ENCODE assay signal across 28 cellular contexts in the genomic region with DNA sequence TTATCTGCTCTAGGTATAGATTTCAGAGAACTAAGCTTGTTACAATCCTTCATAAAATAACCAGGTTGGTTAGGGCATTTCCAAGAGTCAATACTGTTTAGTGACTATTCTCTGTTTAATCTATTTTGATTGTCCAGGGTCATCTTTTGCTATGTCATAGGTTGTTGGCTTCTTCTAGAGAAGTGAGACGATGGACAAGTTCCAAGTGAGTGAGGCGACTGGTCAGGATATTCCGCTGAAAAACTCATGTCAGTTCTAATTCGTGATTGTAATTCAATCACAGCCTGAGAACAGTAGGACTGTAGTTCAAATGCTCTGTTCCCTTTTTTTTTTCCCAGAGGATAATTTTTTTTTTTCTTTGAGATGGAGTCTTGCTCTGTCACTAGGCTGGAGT. TPM values are rescaled to one million over a fixed set of nuclear protein-coding genes. Genes with fewer than 3 reads are reported as not detected.
DNase-seq lines count a peak whose midpoint lies in the region; ATAC-seq and TF ChIP-seq lines count a peak whose summit lies in the region.
"Had no signal": no experiment of that assay in that cellular context is flagged by ENCODE, and none has a peak within 500 bp of the region (broad histone marks: within the 10 kb centered on the region; RNA-seq: fewer than 3 reads in every experiment).

No MANE protein-coding gene starts in this region.

- ATAC-seq in GM19324 (IDR thresholded peaks at IDR 0.05; ENCODE audit: low FRiP score, unreplicated experiment): no peak
- ATAC-seq: activated CD4-positive, CD25-positive, alpha-beta regulatory T cell treated with anti-CD3 and anti-CD28 coated beads, Interleukin-2, amount 50 U/mL, for 24 hours; activated CD8-positive, alpha-beta T cell treated with anti-CD3 and anti-CD28 coated beads for 36 hours; heart left ventricle; naive thymus-derived CD8-positive, alpha-beta T cell had no signal

- intact Hi-C loops in CD14-positive monocyte (cut with micrococcal nuclease): loop anchor here in 1 of 2 donors (5.0 kb wide), 1 partner anchor 47 kb away; no protein-coding TSS in a partner anchor

- H3K36me3 ChIP-seq in brain microvascular endothelial cell (replicated peaks): no peaks in the 10 kb centered on the region
- H3K36me3 ChIP-seq: heart left ventricle, right atrium auricular region, thoracic aorta had no signal

- no peak overlapping the region for H3K4me3 ChIP-seq in brain microvascular endothelial cell (ENCODE audit: low read depth, low read length)
- H3K4me3 ChIP-seq: heart left ventricle, right atrium auricular region, thoracic aorta had no signal

- no peaks in the 10 kb centered on the region for H3K27me3 ChIP-seq in brain microvascular endothelial cell (replicated peaks)
- H3K27me3 ChIP-seq: right atrium auricular region had no signal

- H3K27ac Mint-ChIP-seq in CD14-positive monocyte (peak overlapping the region; percentile 4 to 93 (median 83)), neural crest cell (ENCODE audit: unreplicated experiment) (peak overlapping the region; percentile 19)
- H3K27ac Mint-ChIP-seq: activated CD8-positive, alpha-beta T cell treated with anti-CD3 and anti-CD28 coated beads for 36 hours; activated naive CD8-positive, alpha-beta T cell treated with anti-CD3 and anti-CD28 coated beads, Interleukin-2, amount 10 ng/mL, durations not matched to agents 7 days and 5 days; naive thymus-derived CD8-positive, alpha-beta T cell; stimulated activated naive B cell treated with anti-CD40 and anti-IgM and Interleukin-4, amounts not matched to agents 10 μg/mL and 1 μg/mL and 100 μg/mL, for 72 hours had no signal

- H3K4me1 Mint-ChIP-seq in CD14-positive monocyte (peaks cover 83% of the 10 kb centered on the region), neural crest cell (peaks cover 4% of the 10 kb centered on the region)

- DNase-seq in CD14-positive monocyte (ENCODE audit: low spot score) (no peak), M059J (ENCODE audit: low read depth) (peak; percentile 46), brain microvascular endothelial cell (no peak), neural crest cell (ENCODE audit: low read depth, low spot score) (no peak), NCI-H2107 (lab: John Stamatoyannopoulos, UW) (no peak), anterior cingulate cortex (lab: John Stamatoyannopoulos, UW) (no peak)
- DNase-seq: activated CD8-positive, alpha-beta T cell treated with anti-CD3 and anti-CD28 coated beads for 36 hours; activated effector memory CD4-positive, alpha-beta T cell treated with anti-CD3 and anti-CD28 coated beads, Interleukin-2, amount 50 U/mL, for 16 hours; activated naive CD8-positive, alpha-beta T cell treated with anti-CD3 and anti-CD28 coated beads, Interleukin-2, amount 10 ng/mL, durations not matched to agents 7 days and 5 days; cerebellar nuclear complex; DMS153; GDM1; heart left ventricle; naive thymus-derived CD8-positive, alpha-beta T cell; NCI-H1105; NCI-H2081; NCI-H446; SIG-M5; stimulated activated CD4-positive, alpha-beta T cell treated with anti-CD3 and anti-CD28 coated beads, Interleukin-12 subunit alpha, Interleukin-12 subunit beta, amount 100 ng/mL, for 4 hours; stimulated activated CD4-positive, alpha-beta T cell treated with anti-CD3 and anti-CD28 coated beads, Interleukin-4, amount 100 ng/mL, for 24 hours; stimulated activated naive B cell treated with anti-CD40 and anti-IgM and Interleukin-4, amounts not matched to agents 10 μg/mL and 1 μg/mL and 100 μg/mL, for 72 hours; T-helper 1 cell had no signal

- H3K4me3 Mint-ChIP-seq in CD14-positive monocyte: peak overlapping the region in 1 of 2 donors; percentile 84
- H3K4me3 Mint-ChIP-seq in neural crest cell: no peak overlapping the region
- H3K4me3 Mint-ChIP-seq: activated CD8-positive, alpha-beta T cell treated with anti-CD3 and anti-CD28 coated beads for 36 hours; activated naive CD8-positive, alpha-beta T cell treated with anti-CD3 and anti-CD28 coated beads, Interleukin-2, amount 10 ng/mL, durations not matched to agents 7 days and 5 days; naive thymus-derived CD8-positive, alpha-beta T cell had no signal

- in situ Hi-C loops in brain microvascular endothelial cell (cut with HindIII; ENCODE audit: low pct_ligation_motif_present, low sequenced_read_pairs): no loop called here

- H3K27ac ChIP-seq in brain microvascular endothelial cell: peak overlapping the region; percentile 60
- H3K27ac ChIP-seq: heart left ventricle, parathyroid adenoma, right atrium auricular region, thoracic aorta had no signal

- H3K9me3 Mint-ChIP-seq in CD14-positive monocyte: peaks cover 0 to 9% (median 2%) of the 10 kb centered on the region in 7 donors
- H3K9me3 Mint-ChIP-seq in neural crest cell: no peaks in the 10 kb centered on the region
- H3K9me3 Mint-ChIP-seq: activated CD8-positive, alpha-beta T cell treated with anti-CD3 and anti-CD28 coated beads for 36 hours; activated naive CD8-positive, alpha-beta T cell treated with anti-CD3 and anti-CD28 coated beads, Interleukin-2, amount 10 ng/mL, durations not matched to agents 7 days and 5 days; naive thymus-derived CD8-positive, alpha-beta T cell; stimulated activated naive B cell treated with anti-CD40 and anti-IgM and Interleukin-4, amounts not matched to agents 10 μg/mL and 1 μg/mL and 100 μg/mL, for 72 hours had no signal

- H3K27me3 Mint-ChIP-seq in CD14-positive monocyte (ENCODE audit: low read depth in 3 of 3) (peaks cover 50 to 65% (median 61%) of the 10 kb centered on the region in 3 donors), neural crest cell (ENCODE audit: low read depth) (no peaks in the 10 kb centered on the region)
- H3K27me3 Mint-ChIP-seq: activated CD8-positive, alpha-beta T cell treated with anti-CD3 and anti-CD28 coated beads for 36 hours; naive thymus-derived CD8-positive, alpha-beta T cell; stimulated activated naive B cell treated with anti-CD40 and anti-IgM and Interleukin-4, amounts not matched to agents 10 μg/mL and 1 μg/mL and 100 μg/mL, for 72 hours had no signal

- H3K36me3 Mint-ChIP-seq in CD14-positive monocyte (peaks cover 12 to 27% of the 10 kb centered on the region in 2 donors), neural crest cell (ENCODE audit: low read depth) (no peaks in the 10 kb centered on the region)
- H3K36me3 Mint-ChIP-seq: activated naive CD8-positive, alpha-beta T cell treated with anti-CD3 and anti-CD28 coated beads, Interleukin-2, amount 10 ng/mL, durations not matched to agents 7 days and 5 days; naive thymus-derived CD8-positive, alpha-beta T cell; stimulated activated naive B cell treated with anti-CD40 and anti-IgM and Interleukin-4, amounts not matched to agents 10 μg/mL and 1 μg/mL and 100 μg/mL, for 72 hours had no signal

- TF ChIP-seq CTCF in CD14-positive monocyte (IDR thresholded peaks at IDR 0.05): no peak
- TF ChIP-seq CTCF in brain microvascular endothelial cell (IDR thresholded peaks at IDR 0.05; ENCODE audit: low read depth, low read length, missing control alignments): no peak
- TF ChIP-seq CTCF in neural crest cell (conservative IDR thresholded peaks at IDR 0.05): no peak

RNA-seq across cellular contexts. Expression of a gene that starts 15.8 kb away (rescaled TPM):
- 100 to 1,000 TPM; 220 to 269 TPM for polyA plus RNA-seq in CD14-positive monocyte
- total RNA-seq in M059J (2014; rRNA removed; shearing (Covaris generic)): 0.52 and 1.2 TPM in 2 replicates
- total RNA-seq in neural crest cell: not detected in 2 replicates
- total RNA-seq: H1 had no signal
- polyA plus RNA-seq: H1 had no signal
